Comparison of ENCODE assay signal across 17 cellular contexts in the genomic region with DNA sequence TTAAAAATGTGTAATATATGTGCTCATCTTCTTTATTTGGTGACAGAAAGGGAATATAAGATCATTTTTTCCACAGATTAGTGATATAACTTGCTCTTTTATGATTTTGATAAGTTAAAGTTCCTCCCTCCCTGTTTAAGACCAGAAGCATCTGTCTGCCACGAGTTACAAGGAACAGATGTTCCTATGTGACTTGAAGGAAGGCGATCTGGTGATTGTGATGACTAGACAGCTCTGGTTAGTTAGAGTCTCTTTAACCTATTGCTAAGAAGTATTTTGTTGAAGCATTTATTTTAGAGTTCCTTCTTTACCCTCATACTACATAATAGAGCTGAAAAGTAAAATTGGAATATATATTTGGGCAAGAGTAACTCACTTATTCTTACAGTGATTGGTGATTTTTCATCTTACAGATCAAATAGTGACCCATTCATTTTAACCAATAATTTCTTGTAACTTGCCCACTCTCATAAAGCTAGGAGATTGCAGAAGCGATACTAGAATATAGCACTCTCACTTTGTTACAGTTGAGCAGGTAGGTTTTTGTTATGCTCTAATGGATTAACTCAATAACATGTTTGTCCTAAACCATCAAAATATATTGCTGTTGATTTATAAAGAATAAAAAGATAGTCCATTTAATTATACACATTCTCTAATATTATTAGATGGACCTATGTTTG.
A peak's percentile ranks its signal among the peaks of the same experiment; 100 is the strongest.
DNase-seq lines count a peak whose midpoint lies in the region; ATAC-seq and TF ChIP-seq lines count a peak whose summit lies in the region.
"Had no signal": no experiment of that assay in that cellular context is flagged by ENCODE, and none has a peak within 500 bp of the region (broad histone marks: within the 10 kb centered on the region; RNA-seq: fewer than 3 reads in every experiment).

No MANE protein-coding gene starts in this region.

- H3K4me3 ChIP-seq in OCI-LY3 (ENCODE audit: low read length) = peak overlapping the region; percentile 27; the same call in 1 of the 2 replicates
- H3K4me3 ChIP-seq: BLaER1 had no signal

- no peak for TF ChIP-seq CTCF in OCI-LY3 (IDR thresholded peaks at IDR 0.05; ENCODE audit: low read depth, low read length)

- no peaks in the 10 kb centered on the region for H3K79me2 ChIP-seq in OCI-LY3 (ENCODE audit: low read length)

- peak overlapping the region; percentile 20; the same call in 1 of the 2 replicates for H3K27ac ChIP-seq in OCI-LY3 (ENCODE audit: low read length)
- H3K27ac ChIP-seq: 22Rv1, BLaER1 had no signal

- no peaks in the 10 kb centered on the region for H3K36me3 Mint-ChIP-seq in stimulated activated effector memory CD8-positive, alpha-beta T cell treated with anti-CD3 and anti-CD28 coated beads, Interleukin-12 subunit alpha, Interleukin-12 subunit beta, amount 100 ng/mL, for 72 hours
- no peaks in the 10 kb centered on the region for H3K36me3 Mint-ChIP-seq in activated CD4-positive, alpha-beta T cell treated with anti-CD3 and anti-CD28 coated beads for 36 hours (ENCODE audit: low read depth)

- H4K20me1 ChIP-seq in OCI-LY3 (ENCODE audit: insufficient read depth, low read length) = no peaks in the 10 kb centered on the region
- H4K20me1 ChIP-seq: BLaER1 had no signal

- peak overlapping the region; percentile 65 for H3K4me2 ChIP-seq in OCI-LY3 (ENCODE audit: low read length)
- H3K4me2 ChIP-seq: BLaER1 had no signal

- H3K4me1 Mint-ChIP-seq in stimulated activated effector memory CD8-positive, alpha-beta T cell treated with anti-CD3 and anti-CD28 coated beads, Interleukin-12 subunit alpha, Interleukin-12 subunit beta, amount 100 ng/mL, for 72 hours = peaks cover under 1% of the 10 kb centered on the region
- no peaks in the 10 kb centered on the region for H3K4me1 Mint-ChIP-seq in activated CD4-positive, alpha-beta T cell treated with anti-CD3 and anti-CD28 coated beads for 36 hours
- H3K4me1 Mint-ChIP-seq: CD8-positive, alpha-beta memory T cell had no signal

- H3K36me3 ChIP-seq in OCI-LY3 (replicated peaks; ENCODE audit: low read depth, low read length) = no peaks in the 10 kb centered on the region
- H3K36me3 ChIP-seq: BLaER1 had no signal

- no peak overlapping the region for H3K9ac ChIP-seq in OCI-LY3 (ENCODE audit: low read length)
- H3K9ac ChIP-seq: BLaER1 had no signal

- intact Hi-C loops in activated CD4-positive, alpha-beta T cell treated with anti-CD3 and anti-CD28 coated beads for 36 hours (cut with DNase I, micrococcal nuclease) = no loop called here

- peaks cover 25% of the 10 kb centered on the region for H3K4me1 ChIP-seq in OCI-LY3 (ENCODE audit: low read length)
- H3K4me1 ChIP-seq: BLaER1 had no signal

- ATAC-seq in GM21576 (IDR thresholded peaks at IDR 0.05; ENCODE audit: unreplicated experiment) = peak; percentile 47
- no peak for ATAC-seq in stimulated activated effector memory CD8-positive, alpha-beta T cell treated with anti-CD3 and anti-CD28 coated beads, Interleukin-12 subunit alpha, Interleukin-12 subunit beta, amount 100 ng/mL, for 72 hours
- no peak for ATAC-seq in activated CD4-positive, alpha-beta T cell treated with anti-CD3 and anti-CD28 coated beads for 36 hours

- H3K27me3 Mint-ChIP-seq in activated CD4-positive, alpha-beta T cell treated with anti-CD3 and anti-CD28 coated beads for 36 hours = peaks cover 4% of the 10 kb centered on the region
- H3K27me3 Mint-ChIP-seq: CD8-positive, alpha-beta memory T cell had no signal

- no peaks in the 10 kb centered on the region for H3K9me3 ChIP-seq in OCI-LY3 (ENCODE audit: insufficient read depth, low read length)
- H3K9me3 ChIP-seq: BLaER1 had no signal

- peak overlapping the region; percentile 39; the same call in 1 of the 2 replicates for H2AFZ ChIP-seq in OCI-LY3 (ENCODE audit: low read depth, low read length)

- POLR2A ChIA-PET in activated CD4-positive, alpha-beta T cell treated with anti-CD3 and anti-CD28 coated beads for 36 hours (lab: Charles Lee) = no interaction called here

- no peaks in the 10 kb centered on the region for H3K9me3 Mint-ChIP-seq in stimulated activated effector memory CD8-positive, alpha-beta T cell treated with anti-CD3 and anti-CD28 coated beads, Interleukin-12 subunit alpha, Interleukin-12 subunit beta, amount 100 ng/mL, for 72 hours
- H3K9me3 Mint-ChIP-seq in activated CD4-positive, alpha-beta T cell treated with anti-CD3 and anti-CD28 coated beads for 36 hours (ENCODE audit: low read depth) = no peaks in the 10 kb centered on the region

- H3K27me3 ChIP-seq in OCI-LY3 (ENCODE audit: low read depth, low read length) = no peaks in the 10 kb centered on the region
- H3K27me3 ChIP-seq: BLaER1 had no signal

- CTCF ChIA-PET in activated CD4-positive, alpha-beta T cell treated with anti-CD3 and anti-CD28 coated beads for 36 hours (lab: Charles Lee) = no interaction called here

- no peak overlapping the region for H3K27ac Mint-ChIP-seq in stimulated activated effector memory CD8-positive, alpha-beta T cell treated with anti-CD3 and anti-CD28 coated beads, Interleukin-12 subunit alpha, Interleukin-12 subunit beta, amount 100 ng/mL, for 72 hours
- no peak overlapping the region for H3K27ac Mint-ChIP-seq in activated CD4-positive, alpha-beta T cell treated with anti-CD3 and anti-CD28 coated beads for 36 hours

- H3K4me3 Mint-ChIP-seq in stimulated activated effector memory CD8-positive, alpha-beta T cell treated with anti-CD3 and anti-CD28 coated beads, Interleukin-12 subunit alpha, Interleukin-12 subunit beta, amount 100 ng/mL, for 72 hours = no peak overlapping the region
- no peak overlapping the region for H3K4me3 Mint-ChIP-seq in activated CD4-positive, alpha-beta T cell treated with anti-CD3 and anti-CD28 coated beads for 36 hours
- H3K4me3 Mint-ChIP-seq: CD8-positive, alpha-beta memory T cell had no signal

- peak; percentile 23 for DNase-seq in DMS53 (lab: John Stamatoyannopoulos, UW)
- DNase-seq in DMS53 treated with DMSO at 0.1 percent for 48 hours (lab: John Stamatoyannopoulos, UW; ENCODE audit: unreplicated experiment) = no peak
- DNase-seq in left kidney (ENCODE audit: low read depth, low spot score) = peak; percentile 8
- no peak for DNase-seq in stimulated activated effector memory CD8-positive, alpha-beta T cell treated with anti-CD3 and anti-CD28 coated beads, Interleukin-12 subunit alpha, Interleukin-12 subunit beta, amount 100 ng/mL, for 72 hours (ENCODE audit: low spot score in 2 of 2)
- no peak for DNase-seq in activated CD8-positive, alpha-beta memory T cell treated with anti-CD3 and anti-CD28 coated beads, Interleukin-2, amount 50 U/mL, for 4 hours
- no peak for DNase-seq in activated CD4-positive, alpha-beta T cell treated with anti-CD3 and anti-CD28 coated beads for 36 hours
- DNase-seq: CD8-positive, alpha-beta memory T cell; IMR-90; Kasumi-1; NCI-H1417; NCI-H2227 treated with DMSO at 0.1 percent for 48 hours; NCI-H774; SIG-M5 had no signal

Comparison
In these comparisons a context has a peak if more than half of its experiments do, and no peak if none do; other contexts are left out.
1. DNase-seq: peak in DMS53 (single experiment) and left kidney (single experiment); none in DMS53 treated with DMSO at 0.1 percent for 48 hours (single experiment), stimulated activated effector memory CD8-positive, alpha-beta T cell treated with anti-CD3 and anti-CD28 coated beads, Interleukin-12 subunit alpha, Interleukin-12 subunit beta, amount 100 ng/mL, for 72 hours (0 of 2), activated CD8-positive, alpha-beta memory T cell treated with anti-CD3 and anti-CD28 coated beads, Interleukin-2, amount 50 U/mL, for 4 hours (single experiment) and activated CD4-positive, alpha-beta T cell treated with anti-CD3 and anti-CD28 coated beads for 36 hours (single experiment).